21 cellular contexts compared by ENCODE assay signal in the genomic region with DNA sequence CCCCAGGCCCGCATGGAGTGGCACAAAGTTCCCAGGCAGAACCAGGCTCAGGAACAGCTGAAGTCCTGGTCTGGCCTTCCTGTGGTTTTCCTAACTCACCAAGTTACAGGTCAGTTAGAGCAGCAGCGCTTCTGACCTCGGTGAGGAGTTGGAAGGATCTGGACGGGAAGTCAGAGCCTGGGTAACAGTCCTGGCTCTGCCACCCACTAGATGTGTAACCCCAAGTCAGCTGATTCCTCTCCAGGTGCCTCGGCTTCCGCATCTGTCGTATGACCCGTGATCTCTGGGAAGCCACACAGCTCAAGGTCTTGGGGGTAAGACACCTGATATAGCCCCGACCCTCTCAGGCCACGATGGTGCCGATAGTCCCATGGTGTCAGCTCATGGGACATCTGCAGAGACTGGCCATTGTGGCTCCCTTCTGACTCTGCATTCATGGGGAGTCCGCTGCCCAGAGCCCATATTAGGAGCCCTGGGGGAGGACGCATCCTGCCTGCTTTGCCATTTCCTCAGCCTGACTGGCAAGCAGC. TPM values are rescaled to one million over a fixed set of nuclear protein-coding genes. Genes with fewer than 3 reads are reported as not detected.
DNase-seq lines count a peak whose midpoint lies in the region; ATAC-seq and TF ChIP-seq lines count a peak whose summit lies in the region.
"Had no signal": no experiment of that assay in that cellular context is flagged by ENCODE, and none has a peak within 500 bp of the region (broad histone marks: within the 10 kb centered on the region; RNA-seq: fewer than 3 reads in every experiment).

No MANE protein-coding gene starts in this region.

- no peak overlapping the region for H3K27ac Mint-ChIP-seq in activated CD8-positive, alpha-beta memory T cell treated with anti-CD3 and anti-CD28 coated beads, Interleukin-2, amount 10 ng/mL, durations not matched to agents 7 days and 5 days
- H3K27ac Mint-ChIP-seq in neural progenitor cell, result peak overlapping the region; percentile 72
- peak overlapping the region in 1 of 9 donors; percentile 1 for H3K27ac Mint-ChIP-seq in naive thymus-derived CD4-positive, alpha-beta T cell
- H3K27ac Mint-ChIP-seq: CD8-positive, alpha-beta T cell; IgD-negative memory B cell had no signal

- CTCF ChIA-PET in activated CD8-positive, alpha-beta memory T cell treated with anti-CD3 and anti-CD28 coated beads, Interleukin-2, amount 10 ng/mL, durations not matched to agents 7 days and 5 days (lab: Charles Lee), result interaction anchor here (1.1 to 1.3 kb wide), 3 partner anchors 53 to 140 kb away, joined by 3 to 5 read pairs (median 4); a partner anchor contains a TSS
- CTCF ChIA-PET in naive thymus-derived CD4-positive, alpha-beta T cell (lab: Charles Lee), result no interaction called here
- CTCF ChIA-PET in PC-9 (lab: Charles Lee), result no interaction called here

- H3K4me1 ChIP-seq in OCI-LY3 (ENCODE audit: low read length), result no peaks in the 10 kb centered on the region
- no peaks in the 10 kb centered on the region for H3K4me1 ChIP-seq in neural progenitor cell
- peaks cover 6% of the 10 kb centered on the region for H3K4me1 ChIP-seq in suprapubic skin
- no peaks in the 10 kb centered on the region for H3K4me1 ChIP-seq in naive thymus-derived CD4-positive, alpha-beta T cell (ENCODE audit: control insufficient read depth in 2 of 2, insufficient read depth in 2 of 2, low read length in 2 of 2)
- H3K4me1 ChIP-seq in PC-9 (replicated peaks; ENCODE audit: insufficient read depth), result no peaks in the 10 kb centered on the region

- H4K20me1 ChIP-seq in OCI-LY3 (ENCODE audit: insufficient read depth, low read length) (no peaks in the 10 kb centered on the region), neural progenitor cell (ENCODE audit: low read depth) (no peaks in the 10 kb centered on the region), PC-9 (ENCODE audit: insufficient read depth) (no peaks in the 10 kb centered on the region)

- POLR2A ChIA-PET in naive thymus-derived CD4-positive, alpha-beta T cell (lab: Charles Lee), result no interaction called here
- POLR2A ChIA-PET in PC-9 (lab: Charles Lee; ENCODE audit: unreplicated experiment), result no interaction called here

- H3K9me3 ChIP-seq in OCI-LY3 (ENCODE audit: insufficient read depth, low read length) (no peaks in the 10 kb centered on the region), neural progenitor cell (ENCODE audit: low read depth) (no peaks in the 10 kb centered on the region), suprapubic skin (no peaks in the 10 kb centered on the region), PC-9 (ENCODE audit: insufficient read depth, low read depth) (no peaks in the 10 kb centered on the region)
- no peaks in the 10 kb centered on the region for H3K9me3 ChIP-seq in naive thymus-derived CD4-positive, alpha-beta T cell (ENCODE audit: control insufficient read depth in 2 of 3, low read length in 3 of 3)

- H3K36me3 Mint-ChIP-seq in activated CD8-positive, alpha-beta memory T cell treated with anti-CD3 and anti-CD28 coated beads, Interleukin-2, amount 10 ng/mL, durations not matched to agents 7 days and 5 days, result peaks cover 4% of the 10 kb centered on the region
- peaks cover 1% of the 10 kb centered on the region for H3K36me3 Mint-ChIP-seq in neural progenitor cell
- peaks cover 0 to 5% (median 0%) of the 10 kb centered on the region in 5 donors for H3K36me3 Mint-ChIP-seq in naive thymus-derived CD4-positive, alpha-beta T cell
- H3K36me3 Mint-ChIP-seq: CD8-positive, alpha-beta T cell had no signal

- no peak for TF ChIP-seq CTCF in OCI-LY3 (IDR thresholded peaks at IDR 0.05; ENCODE audit: low read depth, low read length)
- no peak for TF ChIP-seq CTCF in neural progenitor cell (IDR thresholded peaks at IDR 0.05)
- TF ChIP-seq CTCF in suprapubic skin (IDR thresholded peaks at IDR 0.05), result no peak
- no peak for TF ChIP-seq CTCF in PC-9 (conservative IDR thresholded peaks at IDR 0.05)

- no peaks in the 10 kb centered on the region for H3K9me3 Mint-ChIP-seq in activated CD8-positive, alpha-beta memory T cell treated with anti-CD3 and anti-CD28 coated beads, Interleukin-2, amount 10 ng/mL, durations not matched to agents 7 days and 5 days (ENCODE audit: low read depth)
- H3K9me3 Mint-ChIP-seq in neural progenitor cell, result peaks cover 9% of the 10 kb centered on the region
- peaks cover 0 to 6% (median 2%) of the 10 kb centered on the region in 11 donors for H3K9me3 Mint-ChIP-seq in naive thymus-derived CD4-positive, alpha-beta T cell
- H3K9me3 Mint-ChIP-seq: CD8-positive, alpha-beta T cell had no signal

- no peak overlapping the region for H3K4me2 ChIP-seq in OCI-LY3 (ENCODE audit: low read length)
- H3K4me2 ChIP-seq in neural progenitor cell, result no peak overlapping the region
- no peak overlapping the region for H3K4me2 ChIP-seq in PC-9

- BruUV-seq in PC-9 (replicated peaks; lab: Mats Ljungman, UMichigan), result no TSS peak

- DNase-seq in activated CD8-positive, alpha-beta memory T cell treated with anti-CD3 and anti-CD28 coated beads, Interleukin-2, amount 10 ng/mL, durations not matched to agents 7 days and 5 days, result peak; percentile 34
- DNase-seq in activated CD8-positive, alpha-beta memory T cell treated with anti-CD3 and anti-CD28 coated beads, Interleukin-2, amount 50 U/mL, for 4 hours, result no peak
- DNase-seq in neural progenitor cell (ENCODE audit: low spot score) (no peak), suprapubic skin (ENCODE audit: low spot score in 2 of 2) (peak; percentile 40 to 71), PC-9 (no peak)
- DNase-seq in naive thymus-derived CD4-positive, alpha-beta T cell, result no peak
- DNase-seq: 8988T; C1 segment of cervical spinal cord; CD8-positive, alpha-beta T cell; DMS153; Kasumi-1; NCI-H1694; NCI-H2081; NCI-H2171; NCI-H345; NCI-H524; NCI-H774; Right ventricle myocardium superior had no signal

- no peak for ATAC-seq in activated CD8-positive, alpha-beta memory T cell treated with anti-CD3 and anti-CD28 coated beads, Interleukin-2, amount 10 ng/mL, durations not matched to agents 7 days and 5 days
- no peak for ATAC-seq in naive thymus-derived CD4-positive, alpha-beta T cell
- ATAC-seq: CD8-positive, alpha-beta T cell had no signal

- H3K27me3 ChIP-seq in OCI-LY3 (ENCODE audit: low read depth, low read length) (no peaks in the 10 kb centered on the region), neural progenitor cell (peaks cover 8% of the 10 kb centered on the region), suprapubic skin (no peaks in the 10 kb centered on the region), PC-9 (ENCODE audit: insufficient read depth, low read depth) (no peaks in the 10 kb centered on the region)
- H3K27me3 ChIP-seq in naive thymus-derived CD4-positive, alpha-beta T cell (ENCODE audit: control insufficient read depth in 2 of 2, insufficient read depth in 2 of 2, low read length in 2 of 2), result no peaks in the 10 kb centered on the region

- H3F3A ChIP-seq in neural progenitor cell (ENCODE audit: low read depth), result no peaks in the 10 kb centered on the region
- H3F3A ChIP-seq in PC-9 (ENCODE audit: insufficient read depth, low read depth), result no peaks in the 10 kb centered on the region

- no peaks in the 10 kb centered on the region for H3K79me2 ChIP-seq in OCI-LY3 (ENCODE audit: low read length)
- no peaks in the 10 kb centered on the region for H3K79me2 ChIP-seq in neural progenitor cell (ENCODE audit: low read depth)
- no peaks in the 10 kb centered on the region for H3K79me2 ChIP-seq in PC-9 (ENCODE audit: low read depth)

- intact Hi-C loops in naive thymus-derived CD4-positive, alpha-beta T cell (cut with micrococcal nuclease), result no loop called here
- intact Hi-C loops in PC-9 (cut with micrococcal nuclease; ENCODE audit: unreplicated experiment), result no loop called here

- H3K9me2 ChIP-seq in PC-9 (ENCODE audit: insufficient read depth), result no peaks in the 10 kb centered on the region

- H3K27ac ChIP-seq in OCI-LY3 (ENCODE audit: low read length) (no peak overlapping the region), neural progenitor cell (no peak overlapping the region), suprapubic skin (no peak overlapping the region), PC-9 (no peak overlapping the region)
- H3K27ac ChIP-seq in naive thymus-derived CD4-positive, alpha-beta T cell (ENCODE audit: low read depth, low read length), result no peak overlapping the region

- H3K36me3 ChIP-seq in OCI-LY3 (replicated peaks; ENCODE audit: low read depth, low read length) (no peaks in the 10 kb centered on the region), neural progenitor cell (no peaks in the 10 kb centered on the region), suprapubic skin (no peaks in the 10 kb centered on the region), PC-9 (ENCODE audit: low read depth) (no peaks in the 10 kb centered on the region)
- no peaks in the 10 kb centered on the region for H3K36me3 ChIP-seq in naive thymus-derived CD4-positive, alpha-beta T cell (ENCODE audit: control insufficient read depth in 2 of 3, insufficient read depth in 3 of 3, low read length in 3 of 3)

- WGBS in suprapubic skin, result 77% methylated on average over 11 of the region's 13 CpGs

- H3K4me1 Mint-ChIP-seq in activated CD8-positive, alpha-beta memory T cell treated with anti-CD3 and anti-CD28 coated beads, Interleukin-2, amount 10 ng/mL, durations not matched to agents 7 days and 5 days, result peaks cover 9% of the 10 kb centered on the region
- peaks cover 7% of the 10 kb centered on the region for H3K4me1 Mint-ChIP-seq in neural progenitor cell
- H3K4me1 Mint-ChIP-seq in naive thymus-derived CD4-positive, alpha-beta T cell, result peaks cover 0 to 7% (median 4%) of the 10 kb centered on the region in 7 donors

- H2AFZ ChIP-seq in OCI-LY3 (ENCODE audit: low read depth, low read length) (0 out of 2 replicates have a peak overlapping the region, but pooled peaks have one; percentile 4), neural progenitor cell (replicated peaks) (no peak overlapping the region), PC-9 (no peak overlapping the region)

- no peak for TF ChIP-seq POLR2A in suprapubic skin (IDR thresholded peaks at IDR 0.05)

- TF ChIP-seq EP300 in suprapubic skin (IDR thresholded peaks at IDR 0.05), result no peak

- no peak overlapping the region for H3K4me3 Mint-ChIP-seq in activated CD8-positive, alpha-beta memory T cell treated with anti-CD3 and anti-CD28 coated beads, Interleukin-2, amount 10 ng/mL, durations not matched to agents 7 days and 5 days
- H3K4me3 Mint-ChIP-seq in neural progenitor cell, result no peak overlapping the region
- H3K4me3 Mint-ChIP-seq in naive thymus-derived CD4-positive, alpha-beta T cell, result no peak overlapping the region
- H3K4me3 Mint-ChIP-seq: CD8-positive, alpha-beta T cell; IgD-negative memory B cell had no signal

- H3K9ac ChIP-seq in OCI-LY3 (ENCODE audit: low read length), result no peak overlapping the region
- H3K9ac ChIP-seq in neural progenitor cell, result no peak overlapping the region

- H3K4me3 ChIP-seq in OCI-LY3 (ENCODE audit: low read length), result no peak overlapping the region
- no peak overlapping the region for H3K4me3 ChIP-seq in neural progenitor cell
- no peak overlapping the region for H3K4me3 ChIP-seq in suprapubic skin
- H3K4me3 ChIP-seq in naive thymus-derived CD4-positive, alpha-beta T cell (ENCODE audit: low read length), result no peak overlapping the region
- no peak overlapping the region for H3K4me3 ChIP-seq in PC-9

- peaks cover 19% of the 10 kb centered on the region for H3K27me3 Mint-ChIP-seq in activated CD8-positive, alpha-beta memory T cell treated with anti-CD3 and anti-CD28 coated beads, Interleukin-2, amount 10 ng/mL, durations not matched to agents 7 days and 5 days
- peaks cover 9% of the 10 kb centered on the region for H3K27me3 Mint-ChIP-seq in neural progenitor cell (ENCODE audit: insufficient read depth, low read depth)
- peaks cover 0 to 15% (median 6%) of the 10 kb centered on the region in 5 donors for H3K27me3 Mint-ChIP-seq in naive thymus-derived CD4-positive, alpha-beta T cell

RNA-seq across cellular contexts. Expression of a gene that starts 8.3 kb away (rescaled TPM):
- total RNA-seq in activated CD8-positive, alpha-beta memory T cell treated with anti-CD3 and anti-CD28 coated beads, Interleukin-2, amount 10 ng/mL, durations not matched to agents 7 days and 5 days, result 1 to 10 TPM; 1.6 to 2.6 TPM
- total RNA-seq in neural progenitor cell (ENCODE audit: low replicate concordance) (1.2 TPM in 1 of 2 replicates, not detected in the other), suprapubic skin (10 to 100 TPM; 11.0 to 17.4 (median 13.3) TPM), PC-9 (2021) (2.1 and 5.6 TPM in 2 replicates)
- total RNA-seq in naive thymus-derived CD4-positive, alpha-beta T cell, result 1 to 10 TPM in 2 of 5 experiments, under 1 TPM in 2, not detected in 1; 0.22 to 2.7 (median 1.6) TPM
- polyA plus RNA-seq in naive thymus-derived CD4-positive, alpha-beta T cell, result under 1 TPM; 0.20 to 0.65 TPM
- total RNA-seq: CD8-positive, alpha-beta T cell; OCI-LY7 had no signal

RNA-seq across cellular contexts. Expression of a gene that starts 34.6 kb away (rescaled TPM):
- 10 to 100 TPM; 52.5 to 68.9 TPM for total RNA-seq in activated CD8-positive, alpha-beta memory T cell treated with anti-CD3 and anti-CD28 coated beads, Interleukin-2, amount 10 ng/mL, durations not matched to agents 7 days and 5 days
- 68.4 and 80.8 TPM in 2 replicates for total RNA-seq in neural progenitor cell (ENCODE audit: low replicate concordance)
- total RNA-seq in suprapubic skin, result 10 to 100 TPM; 27.1 to 33.0 (median 28.3) TPM
- total RNA-seq in naive thymus-derived CD4-positive, alpha-beta T cell, result 10 to 100 TPM; 42.9 to 77.3 (median 67.5) TPM
- polyA plus RNA-seq in naive thymus-derived CD4-positive, alpha-beta T cell, result 10 to 100 TPM; 74.3 to 96.9 TPM
- 83.8 and 91.8 TPM in 2 replicates for total RNA-seq in PC-9 (2021)

RNA-seq across cellular contexts. Expression of a gene that starts 52.7 kb away (rescaled TPM):
- 1 to 10 TPM; 3.3 TPM for total RNA-seq in activated CD8-positive, alpha-beta memory T cell treated with anti-CD3 and anti-CD28 coated beads, Interleukin-2, amount 10 ng/mL, durations not matched to agents 7 days and 5 days
- total RNA-seq in neural progenitor cell (ENCODE audit: low replicate concordance) (0.28 and 4.2 TPM in 2 replicates), suprapubic skin (10 to 100 TPM; 21.0 to 68.7 (median 34.4) TPM), PC-9 (2021) (154 and 202 TPM in 2 replicates)
- total RNA-seq in naive thymus-derived CD4-positive, alpha-beta T cell, result 1 to 10 TPM in 3 of 5 experiments, under 1 TPM in 2; 0.51 to 7.6 (median 2.7) TPM
- polyA plus RNA-seq in naive thymus-derived CD4-positive, alpha-beta T cell, result under 1 TPM in 1 of 2 donors, not detected in 1; 0.09 TPM
- polyA plus RNA-seq: IgD-negative memory B cell had no signal

Comparison
In these comparisons a context has a peak if more than half of its experiments do, and no peak if none do; other contexts are left out.
1. DNase-seq: peak in activated CD8-positive, alpha-beta memory T cell treated with anti-CD3 and anti-CD28 coated beads, Interleukin-2, amount 10 ng/mL, durations not matched to agents 7 days and 5 days (single experiment) and suprapubic skin (2 of 2); none in activated CD8-positive, alpha-beta memory T cell treated with anti-CD3 and anti-CD28 coated beads, Interleukin-2, amount 50 U/mL, for 4 hours (single experiment), neural progenitor cell (single experiment), naive thymus-derived CD4-positive, alpha-beta T cell (0 of 9) and PC-9 (0 of 2).